In the genomic region with DNA sequence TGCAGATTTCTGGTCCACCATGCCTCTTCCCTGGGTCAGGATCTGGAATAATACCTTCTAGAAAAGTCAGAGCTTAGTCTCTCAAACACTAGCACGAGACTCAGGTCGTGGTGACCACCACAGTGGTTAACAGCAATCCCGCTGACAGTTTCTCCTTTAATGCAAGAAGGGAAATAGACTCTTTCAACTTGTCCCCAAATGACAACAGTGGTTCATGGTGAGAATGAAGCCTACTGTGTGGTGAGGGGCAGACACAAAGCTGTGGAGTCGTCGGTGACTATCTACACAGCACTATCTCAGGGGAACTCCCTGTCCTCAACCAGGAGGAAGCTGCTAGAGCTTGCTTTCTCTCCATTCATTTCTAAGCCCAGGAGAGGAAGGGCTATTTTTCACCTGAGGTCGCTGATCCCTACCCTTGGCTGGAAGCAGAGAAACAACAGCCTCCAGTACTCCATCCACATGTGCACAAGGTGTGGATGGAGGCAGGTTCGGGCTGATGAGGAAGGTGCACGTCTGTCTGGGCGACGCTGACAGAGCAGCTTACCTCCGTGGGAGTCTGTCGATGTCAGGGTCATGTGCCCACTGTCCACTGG, we compare ENCODE assay signal across 8 cellular contexts.
DNase-seq lines count a peak whose midpoint lies in the region; ATAC-seq, FAIRE-seq and TF ChIP-seq lines count a peak whose summit lies in the region.

No MANE protein-coding gene starts in this region.

- H3K27ac ChIP-seq in kidney (ENCODE audit: low read depth in 2 of 2, low read length in 2 of 2) = peak overlapping the region; percentile 43 to 77
- no peak overlapping the region for H3K27ac ChIP-seq in smooth muscle cell (ENCODE audit: low read depth)

- no peak overlapping the region for H2AFZ ChIP-seq in smooth muscle cell (ENCODE audit: low read depth)

- H3K36me3 ChIP-seq in kidney (ENCODE audit: control insufficient read depth in 1 of 2, insufficient read depth in 2 of 2, low read length in 2 of 2) (no peaks in the 10 kb centered on the region), smooth muscle cell (ENCODE audit: low read depth) (no peaks in the 10 kb centered on the region)

- FAIRE-seq in kidney (lab: Jason Lieb, UNC) = no peak

- whole genome bisulfite sequencing in smooth muscle cell (ENCODE audit: low lambda C conversion rate) = 89% methylated on average over 12 of the region's 12 CpGs

- DNase-seq in GM12865 (ENCODE audit: low read depth) (peak; percentile 81), kidney (no peak), NCI-H1436 (lab: John Stamatoyannopoulos, UW) (no peak), LoVo (ENCODE audit: low spot score) (no peak), smooth muscle cell (lab: John Stamatoyannopoulos, UW; ENCODE audit: unreplicated experiment) (no peak), cerebellar nuclear complex (lab: John Stamatoyannopoulos, UW) (no peak)

- H3K4me3 ChIP-seq in GM12865 (ENCODE audit: low read depth, low read length) (no peak overlapping the region), kidney (ENCODE audit: low read length in 2 of 2) (no peak overlapping the region), smooth muscle cell (no peak overlapping the region)

- H3K9me3 ChIP-seq in kidney (ENCODE audit: control insufficient read depth in 1 of 2, low read length in 2 of 2) = no peaks in the 10 kb centered on the region
- no peaks in the 10 kb centered on the region for H3K9me3 ChIP-seq in smooth muscle cell (replicated peaks; ENCODE audit: low read depth)

- intact Hi-C loops in kidney (cut with DNase I) = no loop called here

- no peak for TF ChIP-seq CTCF in GM12865 (IDR thresholded peaks at IDR 0.05; ENCODE audit: insufficient read depth, low read depth, low read length, missing control alignments)
- no peak for TF ChIP-seq CTCF in kidney (IDR thresholded peaks at IDR 0.05; ENCODE audit: borderline replicate concordance, extremely low read depth, insufficient read depth)
- TF ChIP-seq CTCF in smooth muscle cell (IDR thresholded peaks at IDR 0.05; ENCODE audit: borderline replicate concordance, insufficient read depth, poor library complexity, severe bottlenecking) = no peak

- peaks cover 98% of the 10 kb centered on the region for H4K20me1 ChIP-seq in smooth muscle cell (ENCODE audit: low read depth)

- no peak overlapping the region for H3K9ac ChIP-seq in kidney (ENCODE audit: low read length in 2 of 2)
- no peak overlapping the region for H3K9ac ChIP-seq in smooth muscle cell (ENCODE audit: low read depth)

- H3K79me2 ChIP-seq in smooth muscle cell (ENCODE audit: low read depth) = peaks cover 91% of the 10 kb centered on the region

- H3K27me3 ChIP-seq in smooth muscle cell (ENCODE audit: low read depth) = no peaks in the 10 kb centered on the region

- no peak overlapping the region for H3K4me2 ChIP-seq in smooth muscle cell

- peaks cover 51 to 63% of the 10 kb centered on the region in 2 donors for H3K4me1 ChIP-seq in kidney (ENCODE audit: control insufficient read depth in 1 of 2, insufficient read depth in 1 of 2, low read depth in 1 of 2, low read length in 2 of 2)
- H3K4me1 ChIP-seq in smooth muscle cell (ENCODE audit: low read depth) = peaks cover 27% of the 10 kb centered on the region

- H3F3A ChIP-seq in smooth muscle cell (ENCODE audit: low read depth) = peaks cover 42% of the 10 kb centered on the region

- ATAC-seq in GM19463 (IDR thresholded peaks at IDR 0.05; ENCODE audit: unreplicated experiment) (peak; percentile 49), HG03439 (IDR thresholded peaks at IDR 0.05; ENCODE audit: unreplicated experiment) (peak; percentile 30)
